In the genomic region with DNA sequence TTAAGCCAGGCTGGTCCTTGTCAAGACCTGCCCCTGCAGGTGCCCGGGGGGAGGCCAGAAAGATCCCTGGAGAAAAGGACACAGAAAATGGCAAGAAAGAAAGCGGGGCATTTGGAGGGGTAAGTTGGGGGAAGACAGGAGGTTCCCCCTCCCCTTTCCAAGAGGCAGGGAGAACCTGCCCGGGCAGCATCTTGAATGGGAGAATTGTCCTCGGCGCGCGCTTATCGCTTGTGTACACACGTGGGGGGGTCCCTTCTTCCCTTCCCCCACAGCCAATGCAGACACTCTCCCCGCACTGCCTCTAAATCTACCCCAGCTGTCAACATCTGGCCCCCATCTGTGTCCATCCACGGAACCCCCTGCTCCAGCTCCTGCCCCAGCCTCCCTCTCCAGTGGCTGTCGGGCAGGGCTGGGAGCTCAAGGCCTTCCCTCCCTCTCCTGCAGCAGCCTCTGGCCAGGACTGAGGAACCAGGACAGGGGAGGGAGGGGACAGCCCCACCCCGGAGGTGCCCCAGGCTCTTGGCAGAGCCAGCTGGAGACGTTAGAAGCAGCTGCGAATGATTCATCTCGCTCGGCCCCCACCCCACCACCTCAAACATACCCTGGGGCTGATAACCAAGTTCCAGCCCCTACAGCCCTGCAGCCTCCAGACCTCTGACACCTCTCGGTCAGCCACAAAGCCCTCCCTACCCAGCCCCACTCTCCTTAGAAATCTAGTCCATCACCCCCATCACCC, we compare ENCODE assay signal across 8 cellular contexts. TPM values are rescaled to one million over a fixed set of nuclear protein-coding genes. Genes with fewer than 3 reads are reported as not detected.
DNase-seq lines count a peak whose midpoint lies in the region; ATAC-seq, FAIRE-seq and TF ChIP-seq lines count a peak whose summit lies in the region.

No MANE protein-coding gene starts in this region.

- TF ChIP-seq CTCF in astrocyte of the cerebellum (IDR thresholded peaks at IDR 0.05; ENCODE audit: low read depth, low read length, missing control alignments) = no peak
- no peak for TF ChIP-seq CTCF in HepG2 (CRISPR knock-in tag; IDR thresholded peaks at IDR 0.05)

- H3K36me3 ChIP-seq in HepG2 (replicated peaks in 1 of 2; ENCODE audit: control insufficient read depth in 1 of 2, insufficient read depth in 2 of 2, low read length in 2 of 2) = peaks cover 10 to 40% of the 10 kb centered on the region in 2 experiments
- H3K36me3 ChIP-seq in naive thymus-derived CD4-positive, alpha-beta T cell (ENCODE audit: control insufficient read depth in 2 of 3, insufficient read depth in 3 of 3, low read length in 3 of 3) = no peaks in the 10 kb centered on the region

- no peak for TF ChIP-seq RAD21 in HepG2 (CRISPR knock-in tag; IDR thresholded peaks at IDR 0.05)

- no peaks in the 10 kb centered on the region for H3K9me3 ChIP-seq in HepG2 (ENCODE audit: low read length)
- H3K9me3 ChIP-seq in naive thymus-derived CD4-positive, alpha-beta T cell (ENCODE audit: control insufficient read depth in 2 of 3, low read length in 3 of 3) = no peaks in the 10 kb centered on the region

- peak; percentile 67 to 72 for DNase-seq in AML-193 (lab: John Stamatoyannopoulos, UW)
- DNase-seq in LHCN-M2 (ENCODE audit: low read depth) = peak; percentile 96
- DNase-seq in astrocyte of the cerebellum (ENCODE audit: low read depth) = peak; percentile 40
- DNase-seq in HepG2 (ENCODE audit: low spot score) = peak; percentile 66
- DNase-seq in natural killer cell treated with Interleukin-12 subunit alpha and Interleukin-12 subunit beta and Interleukin-15 and Interleukin-18, amount 100 ng/mL, for 72 hours (ENCODE audit: low spot score) = no peak
- DNase-seq in activated naive CD4-positive, alpha-beta T cell treated with anti-CD3 and anti-CD28 coated beads, Interleukin-2, amount 10 ng/mL, durations not matched to agents 7 days and 5 days = no peak
- no peak for DNase-seq in naive thymus-derived CD4-positive, alpha-beta T cell

- in situ Hi-C loops in astrocyte of the cerebellum (cut with HindIII; ENCODE audit: low sequenced_read_pairs) (no loop called here), HepG2 (cut with HindIII; ENCODE audit: extremely low pct_ligation_motif_present, low pct_unique_long_range_greater_than_20kb) (no loop called here)

- H3K4me3 ChIP-seq in astrocyte of the cerebellum (ENCODE audit: low read depth, low read length) (no peak overlapping the region), HepG2 (replicated peaks in 1 of 3; ENCODE audit: insufficient read depth in 1 of 3, low read depth in 2 of 3, low read length in 3 of 3) (peak overlapping the region in 1 of 3 experiments; percentile 52; a peak in 3 of 6 replicates)
- H3K4me3 ChIP-seq in naive thymus-derived CD4-positive, alpha-beta T cell (ENCODE audit: low read length) = no peak overlapping the region

- H3K27ac ChIP-seq in HepG2 (ENCODE audit: extremely low read length, insufficient read depth, low read length) = peak overlapping the region; percentile 54
- no peak overlapping the region for H3K27ac ChIP-seq in naive thymus-derived CD4-positive, alpha-beta T cell (ENCODE audit: low read depth, low read length)

- TF ChIP-seq EP300 in HepG2 (IDR thresholded peaks at IDR 0.05; ENCODE audit: low read depth in 2 of 2, low read length in 2 of 2) = peak in 1 of 2 experiments; percentile 42; a peak in 1 of 4 replicates
- peak; percentile 58; the same call in 1 of the 2 replicates for TF ChIP-seq EP300 in HepG2 (CRISPR knock-in tag; IDR thresholded peaks at IDR 0.05; ENCODE audit: borderline replicate concordance)

- H3K27ac Mint-ChIP-seq in natural killer cell treated with Interleukin-12 subunit alpha and Interleukin-12 subunit beta and Interleukin-15 and Interleukin-18, amount 100 ng/mL, for 72 hours = no peak overlapping the region
- no peak overlapping the region for H3K27ac Mint-ChIP-seq in activated naive CD4-positive, alpha-beta T cell treated with anti-CD3 and anti-CD28 coated beads, Interleukin-2, amount 10 ng/mL, durations not matched to agents 7 days and 5 days
- H3K27ac Mint-ChIP-seq in naive thymus-derived CD4-positive, alpha-beta T cell = no peak overlapping the region

- H3K4me1 ChIP-seq in HepG2 (ENCODE audit: insufficient read depth, low read length) = peaks cover 65% of the 10 kb centered on the region
- H3K4me1 ChIP-seq in naive thymus-derived CD4-positive, alpha-beta T cell (ENCODE audit: control insufficient read depth in 2 of 2, insufficient read depth in 2 of 2, low read length in 2 of 2) = no peaks in the 10 kb centered on the region

- H2AFZ ChIP-seq in HepG2 (ENCODE audit: low read length) = no peak overlapping the region

- POLR2A ChIA-PET in HepG2 (lab: Yijun Ruan, JAX) = interaction anchor here (0.5 to 4.2 kb wide), 14 partner anchors 10 to 219 kb away, joined by 3 to 69 read pairs (median 7); partner anchors contain the start of genes EPHB4, FBXO24, LRCH4 and POP7
- POLR2A ChIA-PET in naive thymus-derived CD4-positive, alpha-beta T cell (lab: Charles Lee) = no interaction called here

- no peaks in the 10 kb centered on the region for H3K36me3 Mint-ChIP-seq in natural killer cell treated with Interleukin-12 subunit alpha and Interleukin-12 subunit beta and Interleukin-15 and Interleukin-18, amount 100 ng/mL, for 72 hours
- no peaks in the 10 kb centered on the region for H3K36me3 Mint-ChIP-seq in activated naive CD4-positive, alpha-beta T cell treated with anti-CD3 and anti-CD28 coated beads, Interleukin-2, amount 10 ng/mL, durations not matched to agents 7 days and 5 days
- H3K36me3 Mint-ChIP-seq in naive thymus-derived CD4-positive, alpha-beta T cell = peaks cover 0 to 9% (median 3%) of the 10 kb centered on the region in 5 donors

- 5% methylated on average over 11 of the region's 18 CpGs for WGBS in HepG2 (ENCODE audit: low lambda C conversion rate)

- peak in 1 of 2 experiments; percentile 34; a peak in 1 of 4 replicates for TF ChIP-seq POLR2A in HepG2 (IDR thresholded peaks at IDR 0.05; ENCODE audit: insufficient read depth in 1 of 2, low read depth in 2 of 2, low read length in 2 of 2)

- CTCF ChIA-PET in HepG2 (lab: Yijun Ruan, JAX; ENCODE audit: low intra/inter-chr PET ratio, low total read pairs) = interaction anchor here (5.2 kb wide), 1 partner anchor 50 kb away, joined by 61 read pairs; the partner anchor contains the start of gene SLC12A9
- CTCF ChIA-PET in activated naive CD4-positive, alpha-beta T cell treated with anti-CD3 and anti-CD28 coated beads, Interleukin-2, amount 10 ng/mL, durations not matched to agents 7 days and 5 days (lab: Charles Lee) = interaction anchor here (1.1 to 10.9 kb wide), 5 partner anchors 15 to 97 kb away, joined by 3 to 160 read pairs (median 3); partner anchors contain the start of gene SLC12A9
- CTCF ChIA-PET in naive thymus-derived CD4-positive, alpha-beta T cell (lab: Charles Lee) = interaction anchor here (0.6 to 6.5 kb wide), 5 partner anchors 50 to 546 kb away, joined by 3 to 44 read pairs (median 4); partner anchors contain the start of genes POP7 and SLC12A9

- intact Hi-C loops in HepG2 (cut with micrococcal nuclease; ENCODE audit: unreplicated experiment) = loop anchor here (1.0 kb wide), 1 partner anchor 24 kb away; no protein-coding TSS in a partner anchor
- intact Hi-C loops in naive thymus-derived CD4-positive, alpha-beta T cell (cut with micrococcal nuclease) = no loop called here

- peaks cover 3 to 10% of the 10 kb centered on the region in 2 donors for H3K4me1 Mint-ChIP-seq in natural killer cell treated with Interleukin-12 subunit alpha and Interleukin-12 subunit beta and Interleukin-15 and Interleukin-18, amount 100 ng/mL, for 72 hours (ENCODE audit: low read depth in 2 of 2)
- H3K4me1 Mint-ChIP-seq in activated naive CD4-positive, alpha-beta T cell treated with anti-CD3 and anti-CD28 coated beads, Interleukin-2, amount 10 ng/mL, durations not matched to agents 7 days and 5 days = peaks cover 13% of the 10 kb centered on the region
- peaks cover 0 to 15% (median 5%) of the 10 kb centered on the region in 7 donors for H3K4me1 Mint-ChIP-seq in naive thymus-derived CD4-positive, alpha-beta T cell

- peak; percentile 57 for ATAC-seq in HepG2
- no peak for ATAC-seq in natural killer cell treated with Interleukin-12 subunit alpha and Interleukin-12 subunit beta and Interleukin-15 and Interleukin-18, amount 100 ng/mL, for 72 hours
- no peak for ATAC-seq in GM21717 (IDR thresholded peaks at IDR 0.05; ENCODE audit: unreplicated experiment)
- ATAC-seq in naive thymus-derived CD4-positive, alpha-beta T cell = no peak

- no peaks in the 10 kb centered on the region for H3K27me3 ChIP-seq in HepG2 (ENCODE audit: control insufficient read depth in 1 of 2, insufficient read depth in 2 of 2, low read length in 2 of 2)
- H3K27me3 ChIP-seq in naive thymus-derived CD4-positive, alpha-beta T cell (ENCODE audit: control insufficient read depth in 2 of 2, insufficient read depth in 2 of 2, low read length in 2 of 2) = no peaks in the 10 kb centered on the region

- H3K79me2 ChIP-seq in HepG2 (ENCODE audit: insufficient read depth, low read length) = no peaks in the 10 kb centered on the region

- no peak overlapping the region for H3K4me3 Mint-ChIP-seq in natural killer cell treated with Interleukin-12 subunit alpha and Interleukin-12 subunit beta and Interleukin-15 and Interleukin-18, amount 100 ng/mL, for 72 hours
- no peak overlapping the region for H3K4me3 Mint-ChIP-seq in activated naive CD4-positive, alpha-beta T cell treated with anti-CD3 and anti-CD28 coated beads, Interleukin-2, amount 10 ng/mL, durations not matched to agents 7 days and 5 days
- H3K4me3 Mint-ChIP-seq in naive thymus-derived CD4-positive, alpha-beta T cell = no peak overlapping the region

- BruUV-seq in HepG2 (replicated peaks; lab: Mats Ljungman, UMichigan) = no TSS peak

- H3K4me2 ChIP-seq in HepG2 (ENCODE audit: low read depth, low read length) = peak overlapping the region; percentile 67

- no peaks in the 10 kb centered on the region for H4K20me1 ChIP-seq in HepG2 (ENCODE audit: insufficient read depth, low read length)

- peak; percentile 72 for FAIRE-seq in HepG2 (lab: Jason Lieb, UNC)

- peaks cover 0 to 9% of the 10 kb centered on the region in 2 donors for H3K27me3 Mint-ChIP-seq in natural killer cell treated with Interleukin-12 subunit alpha and Interleukin-12 subunit beta and Interleukin-15 and Interleukin-18, amount 100 ng/mL, for 72 hours
- peaks cover 46% of the 10 kb centered on the region for H3K27me3 Mint-ChIP-seq in activated naive CD4-positive, alpha-beta T cell treated with anti-CD3 and anti-CD28 coated beads, Interleukin-2, amount 10 ng/mL, durations not matched to agents 7 days and 5 days
- peaks cover 0 to 22% (median 6%) of the 10 kb centered on the region in 5 donors for H3K27me3 Mint-ChIP-seq in naive thymus-derived CD4-positive, alpha-beta T cell

- H3K9ac ChIP-seq in HepG2 (ENCODE audit: insufficient read depth, low read depth, low read length) = 0 out of 2 replicates have a peak overlapping the region, but pooled peaks have one; percentile 34

- no peaks in the 10 kb centered on the region for H3K9me3 Mint-ChIP-seq in natural killer cell treated with Interleukin-12 subunit alpha and Interleukin-12 subunit beta and Interleukin-15 and Interleukin-18, amount 100 ng/mL, for 72 hours
- H3K9me3 Mint-ChIP-seq in activated naive CD4-positive, alpha-beta T cell treated with anti-CD3 and anti-CD28 coated beads, Interleukin-2, amount 10 ng/mL, durations not matched to agents 7 days and 5 days = no peaks in the 10 kb centered on the region
- H3K9me3 Mint-ChIP-seq in naive thymus-derived CD4-positive, alpha-beta T cell = no peaks in the 10 kb centered on the region

RNA-seq across cellular contexts. Expression of gene EPHB4, which starts 25.3 kb away (rescaled TPM):
- total RNA-seq in LHCN-M2 (2014; rRNA removed) (84.2 and 92.0 TPM in 2 replicates), HepG2 (2016; rRNA removed; fragmentation: Illumina TruSeq; extraction: Trizol) (43.7 and 69.6 TPM in 2 replicates)
- polyA plus RNA-seq in LHCN-M2 (2012) = 49.3 TPM
- total RNA-seq in HepG2 (2016; cell fraction: cytosol; rRNA removed; fragmentation: Illumina TruSeq; extraction: Trizol; ENCODE audit: low read depth) = 115 and 125 TPM in 2 replicates
- total RNA-seq in HepG2 (2016; cell fraction: insoluble cytoplasmic fraction; rRNA removed; fragmentation: Illumina TruSeq; extraction: Trizol) = 33.6 and 74.6 TPM in 2 replicates
- 93.1 and 103 TPM in 2 replicates for total RNA-seq in HepG2 (2016; cell fraction: membrane; rRNA removed; fragmentation: Illumina TruSeq; extraction: Trizol)
- 48.0 and 55.0 TPM in 2 replicates for total RNA-seq in HepG2 (2016; cell fraction: nucleus; rRNA removed; fragmentation: Illumina TruSeq; extraction: Trizol)
- polyA plus RNA-seq in HepG2 (2011; rRNA removed) = 61.4 and 68.6 TPM in 2 replicates
- polyA plus RNA-seq in HepG2 (2011; cell fraction: cytosol; rRNA removed) = 64.7 and 70.1 TPM in 2 replicates
- polyA plus RNA-seq in HepG2 (2011; cell fraction: nucleus; rRNA removed) = 67.4 and 70.1 TPM in 2 replicates
- 41.3 and 63.8 TPM in 2 replicates for polyA plus RNA-seq in HepG2 (2012)
- 21.4 and 23.9 TPM in 2 replicates for polyA plus RNA-seq in HepG2 (2016; cell fraction: cytosol; fragmentation: Illumina TruSeq; extraction: Trizol; ENCODE audit: low read depth)
- 33.0 and 43.1 TPM in 2 replicates for polyA plus RNA-seq in HepG2 (2016; cell fraction: insoluble cytoplasmic fraction; fragmentation: Illumina TruSeq; extraction: Trizol; ENCODE audit: low read depth)
- 52.7 and 65.5 TPM in 2 replicates for polyA plus RNA-seq in HepG2 (2016; cell fraction: membrane; fragmentation: Illumina TruSeq; extraction: Trizol; ENCODE audit: low read depth)
- polyA plus RNA-seq in HepG2 (2016; cell fraction: nucleus; fragmentation: Illumina TruSeq; extraction: Trizol; ENCODE audit: insufficient read depth, low read depth) = 79.2 and 79.8 TPM in 2 replicates
- 43.5 and 157 TPM in 2 replicates for polyA minus RNA-seq in HepG2 (2011; rRNA and poly(A)+ RNA removed; ENCODE audit: low replicate concordance)
- 51.4 and 51.7 TPM in 2 replicates for polyA minus RNA-seq in HepG2 (2011; cell fraction: cytosol; rRNA and poly(A)+ RNA removed)
- 43.1 and 44.5 TPM in 2 replicates for polyA minus RNA-seq in HepG2 (2011; cell fraction: nucleus; rRNA and poly(A)+ RNA removed)
- 1 to 10 TPM; 1.2 to 3.0 TPM for total RNA-seq in natural killer cell treated with Interleukin-12 subunit alpha and Interleukin-12 subunit beta and Interleukin-15 and Interleukin-18, amount 100 ng/mL, for 72 hours
- 10 to 100 TPM in 1 of 5 experiments, 1 to 10 TPM in 4; 1.9 to 13.2 (median 7.9) TPM for total RNA-seq in naive thymus-derived CD4-positive, alpha-beta T cell
- under 1 TPM in 1 of 2 donors, not detected in 1; 0.23 TPM for polyA plus RNA-seq in naive thymus-derived CD4-positive, alpha-beta T cell

RNA-seq across cellular contexts. Expression of gene SLC12A9, which starts 50.5 kb away (rescaled TPM):
- total RNA-seq in LHCN-M2 (2014; rRNA removed) (23.0 and 30.1 TPM in 2 replicates), HepG2 (2016; rRNA removed; fragmentation: Illumina TruSeq; extraction: Trizol) (5.4 and 16.6 TPM in 2 replicates)
- 20.9 TPM for polyA plus RNA-seq in LHCN-M2 (2012)
- 4.7 and 5.6 TPM in 2 replicates for total RNA-seq in HepG2 (2016; cell fraction: cytosol; rRNA removed; fragmentation: Illumina TruSeq; extraction: Trizol; ENCODE audit: low read depth)
- 5.6 and 18.2 TPM in 2 replicates for total RNA-seq in HepG2 (2016; cell fraction: insoluble cytoplasmic fraction; rRNA removed; fragmentation: Illumina TruSeq; extraction: Trizol)
- 7.9 and 9.1 TPM in 2 replicates for total RNA-seq in HepG2 (2016; cell fraction: membrane; rRNA removed; fragmentation: Illumina TruSeq; extraction: Trizol)
- 14.7 and 18.3 TPM in 2 replicates for total RNA-seq in HepG2 (2016; cell fraction: nucleus; rRNA removed; fragmentation: Illumina TruSeq; extraction: Trizol)
- polyA plus RNA-seq in HepG2 (2011; rRNA removed) = 8.7 and 13.9 TPM in 2 replicates
- 6.6 and 7.9 TPM in 2 replicates for polyA plus RNA-seq in HepG2 (2011; cell fraction: cytosol; rRNA removed)
- 25.6 and 27.8 TPM in 2 replicates for polyA plus RNA-seq in HepG2 (2011; cell fraction: nucleus; rRNA removed)
- 6.2 and 8.0 TPM in 2 replicates for polyA plus RNA-seq in HepG2 (2012)
- 1.6 and 2.0 TPM in 2 replicates for polyA plus RNA-seq in HepG2 (2016; cell fraction: cytosol; fragmentation: Illumina TruSeq; extraction: Trizol; ENCODE audit: low read depth)
- polyA plus RNA-seq in HepG2 (2016; cell fraction: insoluble cytoplasmic fraction; fragmentation: Illumina TruSeq; extraction: Trizol; ENCODE audit: low read depth) = 4.7 and 6.3 TPM in 2 replicates
- polyA plus RNA-seq in HepG2 (2016; cell fraction: membrane; fragmentation: Illumina TruSeq; extraction: Trizol; ENCODE audit: low read depth) = 4.0 and 4.6 TPM in 2 replicates
- 31.8 and 35.4 TPM in 2 replicates for polyA plus RNA-seq in HepG2 (2016; cell fraction: nucleus; fragmentation: Illumina TruSeq; extraction: Trizol; ENCODE audit: insufficient read depth, low read depth)
- 12.3 and 25.2 TPM in 2 replicates for polyA minus RNA-seq in HepG2 (2011; rRNA and poly(A)+ RNA removed; ENCODE audit: low replicate concordance)
- 3.1 and 5.7 TPM in 2 replicates for polyA minus RNA-seq in HepG2 (2011; cell fraction: cytosol; rRNA and poly(A)+ RNA removed)
- 4.0 and 6.5 TPM in 2 replicates for polyA minus RNA-seq in HepG2 (2011; cell fraction: nucleus; rRNA and poly(A)+ RNA removed)
- 10 to 100 TPM; 32.7 to 38.7 TPM for total RNA-seq in natural killer cell treated with Interleukin-12 subunit alpha and Interleukin-12 subunit beta and Interleukin-15 and Interleukin-18, amount 100 ng/mL, for 72 hours
- 10 to 100 TPM; 50.4 to 78.6 (median 62.7) TPM for total RNA-seq in naive thymus-derived CD4-positive, alpha-beta T cell
- polyA plus RNA-seq in naive thymus-derived CD4-positive, alpha-beta T cell = 1 to 10 TPM; 5.0 to 7.8 TPM

Comparison
In these comparisons a context has a peak if more than half of its experiments do, and no peak if none do; other contexts are left out.
1. DNase-seq: peak in AML-193 (2 of 2), LHCN-M2 (single experiment), astrocyte of the cerebellum (single experiment) and HepG2 (single experiment); none in natural killer cell treated with Interleukin-12 subunit alpha and Interleukin-12 subunit beta and Interleukin-15 and Interleukin-18, amount 100 ng/mL, for 72 hours (single experiment), activated naive CD4-positive, alpha-beta T cell treated with anti-CD3 and anti-CD28 coated beads, Interleukin-2, amount 10 ng/mL, durations not matched to agents 7 days and 5 days (single experiment) and naive thymus-derived CD4-positive, alpha-beta T cell (0 of 9).